Comparison of ENCODE assay signal across 10 cellular contexts in the genomic region with DNA sequence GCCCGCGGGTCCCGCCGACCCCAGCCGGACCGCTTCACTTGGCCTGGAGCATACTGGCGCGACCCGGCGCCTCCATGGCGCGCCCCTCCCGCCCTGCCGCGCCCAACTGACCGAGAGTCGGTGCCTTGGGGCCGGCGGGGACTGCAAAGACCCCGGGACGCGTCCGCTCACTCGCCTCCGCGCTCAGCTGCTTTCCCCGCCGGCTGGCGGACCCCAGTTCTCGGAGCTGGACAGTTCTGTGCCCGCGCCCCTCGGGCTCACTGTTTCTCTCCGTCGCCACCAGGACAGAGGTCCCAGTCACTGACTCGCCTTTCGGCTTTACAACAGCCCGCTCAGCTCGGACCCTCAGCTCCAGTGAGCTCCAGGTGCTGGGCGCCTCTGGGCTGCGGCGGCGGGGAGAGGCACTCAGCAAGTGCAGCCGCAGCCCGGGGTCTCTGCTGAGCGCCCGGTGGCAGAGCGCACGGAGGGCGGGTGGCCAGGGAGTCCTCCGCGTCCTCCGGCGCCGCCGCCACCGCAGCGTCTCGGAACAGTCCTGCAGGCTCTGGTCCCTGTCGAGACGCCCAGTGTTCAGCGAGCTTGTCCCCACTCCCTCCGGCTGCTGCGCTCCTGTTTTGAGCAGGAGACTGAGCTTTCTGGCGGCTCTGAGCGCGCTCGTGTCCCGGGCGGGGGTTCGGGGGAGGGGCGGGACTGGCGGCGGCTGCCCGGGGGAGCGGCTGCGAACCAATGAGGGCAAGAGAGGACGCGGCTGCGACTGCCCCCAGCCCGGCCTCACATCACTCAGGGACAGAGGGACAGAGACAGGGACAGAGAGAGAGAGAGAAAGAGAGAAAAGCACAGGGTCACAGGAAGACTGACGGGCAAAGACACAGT. TPM values are rescaled to one million over a fixed set of nuclear protein-coding genes. Genes with fewer than 3 reads are reported as not detected.
A peak's percentile ranks its signal among the peaks of the same experiment; 100 is the strongest.
DNase-seq lines count a peak whose midpoint lies in the region; ATAC-seq and TF ChIP-seq lines count a peak whose summit lies in the region.
"Had no signal": no experiment of that assay in that cellular context is flagged by ENCODE, and none has a peak within 500 bp of the region (broad histone marks: within the 10 kb centered on the region; RNA-seq: fewer than 3 reads in every experiment).

Gene SMIM32, minus strand, starts transcription at position 637 of the 870 bp plus-strand sequence. CDS start 638 bp downstream, outside the sequence.

- no peaks in the 10 kb centered on the region for H3K9me3 Mint-ChIP-seq in HFFc6

- H3K79me2 ChIP-seq in smooth muscle cell (ENCODE audit: low read depth) = no peaks in the 10 kb centered on the region

- no peaks in the 10 kb centered on the region for H3F3A ChIP-seq in smooth muscle cell (ENCODE audit: low read depth)

- no peak within 1 kb of the TSS for H3K9ac ChIP-seq in adipocyte (ENCODE audit: low read length)
- no peak within 1 kb of the TSS for H3K9ac ChIP-seq in smooth muscle cell (ENCODE audit: low read depth)

- H3K4me2 ChIP-seq in smooth muscle cell = peak within 1 kb of the TSS; percentile 99

- peak within 1 kb of the TSS; percentile 40 for H3K4me3 Mint-ChIP-seq in HFFc6

- no peak for ATAC-seq in GM21737 (IDR thresholded peaks at IDR 0.05; ENCODE audit: unreplicated experiment)
- no peak for ATAC-seq in HG02678 (IDR thresholded peaks at IDR 0.05; ENCODE audit: unreplicated experiment)
- ATAC-seq in HG03469 (IDR thresholded peaks at IDR 0.05; ENCODE audit: unreplicated experiment) = no peak

- WGBS in smooth muscle cell (ENCODE audit: low lambda C conversion rate) = 2% methylated on average over 74 of the region's 82 CpGs

- H3K4me1 ChIP-seq in adipocyte (ENCODE audit: control insufficient read depth, insufficient read depth, low read length) (peaks cover 15% of the 10 kb centered on the region), smooth muscle cell (ENCODE audit: low read depth) (peaks cover 17% of the 10 kb centered on the region)

- peak within 1 kb of the TSS; percentile 73 for H3K4me3 ChIP-seq in adipocyte (ENCODE audit: low read length)
- H3K4me3 ChIP-seq in smooth muscle cell = peak within 1 kb of the TSS; percentile 58

- H3K27ac Mint-ChIP-seq in HFFc6 = no peak within 1 kb of the TSS
- H3K27ac Mint-ChIP-seq: naive B cell had no signal

- peaks cover 25% of the 10 kb centered on the region for H4K20me1 ChIP-seq in smooth muscle cell (ENCODE audit: low read depth)

- H3K27me3 ChIP-seq in adipocyte (replicated peaks; ENCODE audit: control insufficient read depth, insufficient read depth, low read length) (peaks cover 19% of the 10 kb centered on the region), smooth muscle cell (ENCODE audit: low read depth) (peaks cover 41% of the 10 kb centered on the region)

- H3K36me3 ChIP-seq in adipocyte (ENCODE audit: control insufficient read depth, insufficient read depth, low read length, severe bottlenecking) = peaks cover 20% of the 10 kb centered on the region
- H3K36me3 ChIP-seq in smooth muscle cell (ENCODE audit: low read depth) = no peaks in the 10 kb centered on the region

- H2AFZ ChIP-seq in smooth muscle cell (ENCODE audit: low read depth) = no peak within 1 kb of the TSS

- TF ChIP-seq CTCF in HFFc6 (IDR thresholded peaks at IDR 0.05) (no peak), smooth muscle cell (IDR thresholded peaks at IDR 0.05; ENCODE audit: borderline replicate concordance, insufficient read depth, poor library complexity, severe bottlenecking) (no peak)

- H3K27ac ChIP-seq in smooth muscle cell (ENCODE audit: low read depth) = no peak within 1 kb of the TSS

- peaks cover 43% of the 10 kb centered on the region for H3K27me3 Mint-ChIP-seq in HFFc6 (ENCODE audit: insufficient read depth)

- peaks cover 5% of the 10 kb centered on the region; the same call in 1 of the 2 replicates for H3K4me1 Mint-ChIP-seq in HFFc6 (ENCODE audit: low read depth)

- H3K36me3 Mint-ChIP-seq in HFFc6 (ENCODE audit: low read depth) = peaks cover 12% of the 10 kb centered on the region

- H3K9me3 ChIP-seq in adipocyte (ENCODE audit: control insufficient read depth, low read length) (no peaks in the 10 kb centered on the region), smooth muscle cell (replicated peaks; ENCODE audit: low read depth) (no peaks in the 10 kb centered on the region)

- no peak for DNase-seq in HFFc6
- DNase-seq in adipocyte (ENCODE audit: low read depth) = peak; percentile 33
- DNase-seq in iPS-NIHi11 (ENCODE audit: low spot score) = peak; percentile 65
- DNase-seq in smooth muscle cell (lab: John Stamatoyannopoulos, UW; ENCODE audit: unreplicated experiment) = no peak
- no peak for DNase-seq in HK-2 (ENCODE audit: unreplicated experiment)
- DNase-seq: activated CD4-positive, CD25-positive, alpha-beta regulatory T cell; naive B cell had no signal

RNA-seq across cellular contexts. Expression of gene SMIM32, which starts in this region (rescaled TPM):
- total RNA-seq in HFFc6 (2021; fragmentation: NEBNext Ultra II Directional; extraction: Animal tissue kit (Norgen Biotek cat#: 25700)) = not detected
- total RNA-seq in smooth muscle cell = 1.5 and 1.9 TPM in 2 replicates
- polyA plus RNA-seq in smooth muscle cell = 0.24 and 2.2 TPM in 2 replicates

Comparison
In these comparisons a context has a peak if more than half of its experiments do, and no peak if none do; other contexts are left out.
1. DNase-seq: peak in adipocyte (single experiment) and iPS-NIHi11 (single experiment); none in HFFc6 (single experiment), smooth muscle cell (single experiment) and HK-2 (single experiment).